Comparison of ENCODE assay signal across 22 cellular contexts in the genomic region with DNA sequence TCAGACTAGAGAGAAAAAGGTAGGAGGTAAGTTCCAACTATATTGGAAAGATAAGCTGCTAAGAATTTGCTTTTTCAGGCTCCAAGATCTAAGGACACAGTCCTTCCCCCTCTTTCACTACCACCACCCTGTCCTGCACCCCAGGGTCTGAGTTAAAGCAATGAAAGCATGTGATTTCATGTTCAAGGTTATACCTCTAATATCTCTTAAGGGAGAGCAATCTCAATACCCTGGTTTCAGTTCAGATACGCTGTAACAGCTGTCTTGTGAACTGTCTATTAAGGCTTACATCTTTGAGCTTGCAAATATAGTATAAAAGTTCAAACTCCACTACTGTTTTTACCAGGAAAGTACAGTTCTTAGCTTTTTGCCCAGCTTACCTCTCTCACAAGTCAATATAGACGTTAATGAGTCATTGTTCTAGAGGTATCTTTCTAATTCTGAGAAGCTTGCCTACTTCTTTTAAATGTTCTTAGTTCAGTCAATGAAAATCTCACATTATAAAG. TPM values are rescaled to one million over a fixed set of nuclear protein-coding genes. Genes with fewer than 3 reads are reported as not detected.
A peak's percentile ranks its signal among the peaks of the same experiment; 100 is the strongest.
DNase-seq lines count a peak whose midpoint lies in the region; ATAC-seq and TF ChIP-seq lines count a peak whose summit lies in the region.
"Had no signal": no experiment of that assay in that cellular context is flagged by ENCODE, and none has a peak within 500 bp of the region (broad histone marks: within the 10 kb centered on the region; RNA-seq: fewer than 3 reads in every experiment).

No MANE protein-coding gene starts in this region.

- no peaks in the 10 kb centered on the region for H3K9me3 Mint-ChIP-seq in activated CD8-positive, alpha-beta T cell treated with anti-CD3 and anti-CD28 coated beads for 36 hours
- no peaks in the 10 kb centered on the region for H3K9me3 Mint-ChIP-seq in activated CD8-positive, alpha-beta T cell treated with anti-CD3 and anti-CD28 coated beads, Interleukin-2, amount 10 ng/mL, durations not matched to agents 7 days and 5 days (ENCODE audit: insufficient read depth)
- no peaks in the 10 kb centered on the region for H3K9me3 Mint-ChIP-seq in natural killer cell treated with Interleukin-12 subunit alpha and Interleukin-12 subunit beta and Interleukin-15 and Interleukin-18, amount 100 ng/mL, for 72 hours
- H3K9me3 Mint-ChIP-seq in natural killer cell (no peaks in the 10 kb centered on the region), neural crest cell (no peaks in the 10 kb centered on the region), endodermal cell (no peaks in the 10 kb centered on the region)
- H3K9me3 Mint-ChIP-seq: HFFc6 had no signal

- peak; percentile 47 for ATAC-seq in activated CD8-positive, alpha-beta T cell treated with anti-CD3 and anti-CD28 coated beads for 36 hours
- no peak for ATAC-seq in activated CD8-positive, alpha-beta T cell treated with anti-CD3 and anti-CD28 coated beads, Interleukin-2, amount 10 ng/mL, durations not matched to agents 7 days and 5 days
- ATAC-seq in natural killer cell treated with Interleukin-12 subunit alpha and Interleukin-12 subunit beta and Interleukin-15 and Interleukin-18, amount 100 ng/mL, for 72 hours = peak in 1 of 2 donors; percentile 58
- ATAC-seq in natural killer cell = no peak
- ATAC-seq: GM12878, HCT116 had no signal

- peaks cover 26% of the 10 kb centered on the region for H3K27me3 ChIP-seq in endodermal cell (ENCODE audit: control insufficient read depth, insufficient read depth, low read length, poor library complexity, severe bottlenecking)

- intact Hi-C loops in activated CD8-positive, alpha-beta T cell treated with anti-CD3 and anti-CD28 coated beads for 36 hours (cut with micrococcal nuclease) = no loop called here
- intact Hi-C loops in natural killer cell (cut with micrococcal nuclease) = no loop called here

- no peak overlapping the region for H3K27ac Mint-ChIP-seq in activated CD8-positive, alpha-beta T cell treated with anti-CD3 and anti-CD28 coated beads for 36 hours
- no peak overlapping the region for H3K27ac Mint-ChIP-seq in activated CD8-positive, alpha-beta T cell treated with anti-CD3 and anti-CD28 coated beads, Interleukin-2, amount 10 ng/mL, durations not matched to agents 7 days and 5 days
- H3K27ac Mint-ChIP-seq in natural killer cell treated with Interleukin-12 subunit alpha and Interleukin-12 subunit beta and Interleukin-15 and Interleukin-18, amount 100 ng/mL, for 72 hours = no peak overlapping the region
- H3K27ac Mint-ChIP-seq in natural killer cell (no peak overlapping the region), neural crest cell (ENCODE audit: unreplicated experiment) (no peak overlapping the region), endodermal cell (no peak overlapping the region)
- H3K27ac Mint-ChIP-seq: B cell; CD8-positive, alpha-beta memory T cell; HFFc6 had no signal

- no peaks in the 10 kb centered on the region for H3K9me3 ChIP-seq in endodermal cell (ENCODE audit: control insufficient read depth, low read length)

- CTCF ChIA-PET in activated CD8-positive, alpha-beta T cell treated with anti-CD3 and anti-CD28 coated beads for 36 hours (lab: Charles Lee) = interaction anchor here (0.7 to 0.8 kb wide), 2 partner anchors 47 to 221 kb away, joined by 3 read pairs; no protein-coding TSS in a partner anchor
- CTCF ChIA-PET in activated CD8-positive, alpha-beta T cell treated with anti-CD3 and anti-CD28 coated beads, Interleukin-2, amount 10 ng/mL, durations not matched to agents 7 days and 5 days (lab: Charles Lee) = no interaction called here

- 85% methylated on average over 2 of the region's 2 CpGs; no CpG with 5 or more reads in 1 of the 2 experiments for WGBS in endodermal cell (ENCODE audit: insufficient coverage in 1 of 2, insufficient read length in 1 of 2), 2 experiments

- peaks cover 2% of the 10 kb centered on the region for H3K4me1 ChIP-seq in endodermal cell (ENCODE audit: control insufficient read depth, insufficient read depth, low read length)

- POLR2A ChIA-PET in activated CD8-positive, alpha-beta T cell treated with anti-CD3 and anti-CD28 coated beads for 36 hours (lab: Charles Lee) = no interaction called here
- POLR2A ChIA-PET in activated CD8-positive, alpha-beta T cell treated with anti-CD3 and anti-CD28 coated beads, Interleukin-2, amount 10 ng/mL, durations not matched to agents 7 days and 5 days (lab: Charles Lee) = no interaction called here

- H3K36me3 Mint-ChIP-seq in activated CD8-positive, alpha-beta T cell treated with anti-CD3 and anti-CD28 coated beads for 36 hours (ENCODE audit: low read depth) = no peaks in the 10 kb centered on the region
- H3K36me3 Mint-ChIP-seq in activated CD8-positive, alpha-beta T cell treated with anti-CD3 and anti-CD28 coated beads, Interleukin-2, amount 10 ng/mL, durations not matched to agents 7 days and 5 days (ENCODE audit: low read depth) = no peaks in the 10 kb centered on the region
- H3K36me3 Mint-ChIP-seq in natural killer cell treated with Interleukin-12 subunit alpha and Interleukin-12 subunit beta and Interleukin-15 and Interleukin-18, amount 100 ng/mL, for 72 hours = no peaks in the 10 kb centered on the region
- H3K36me3 Mint-ChIP-seq in natural killer cell (no peaks in the 10 kb centered on the region), neural crest cell (ENCODE audit: low read depth) (peaks cover under 1% of the 10 kb centered on the region), endodermal cell (ENCODE audit: low read depth) (no peaks in the 10 kb centered on the region)
- H3K36me3 Mint-ChIP-seq: CD4-positive, CD25-positive, alpha-beta regulatory T cell; CD8-positive, alpha-beta memory T cell had no signal

- H3K9ac ChIP-seq in endodermal cell (ENCODE audit: extremely low read depth, low read length, poor library complexity, severe bottlenecking) = no peak overlapping the region
- H3K9ac ChIP-seq: BLaER1 treated with 17β-estradiol and CSF1 and Interleukin-3, amounts not matched to agents 10 nM and 100 nM had no signal

- no peak overlapping the region for H3K27ac ChIP-seq in endodermal cell (ENCODE audit: low read depth, low read length)
- H3K27ac ChIP-seq: BLaER1 treated with 17β-estradiol and CSF1 and Interleukin-3, amounts not matched to agents 10 nM and 100 nM had no signal

- TF ChIP-seq CTCF in activated CD8-positive, alpha-beta T cell treated with anti-CD3 and anti-CD28 coated beads for 36 hours (IDR thresholded peaks at IDR 0.05) = no peak
- TF ChIP-seq CTCF in natural killer cell (IDR thresholded peaks at IDR 0.05) (no peak), neural crest cell (conservative IDR thresholded peaks at IDR 0.05) (no peak), endodermal cell (conservative IDR thresholded peaks at IDR 0.05) (no peak)

- no peak for DNase-seq in activated CD8-positive, alpha-beta T cell treated with anti-CD3 and anti-CD28 coated beads for 36 hours
- DNase-seq in activated CD8-positive, alpha-beta T cell treated with anti-CD3 and anti-CD28 coated beads, Interleukin-2, amount 10 ng/mL, durations not matched to agents 7 days and 5 days = no peak
- DNase-seq in natural killer cell treated with Interleukin-12 subunit alpha and Interleukin-12 subunit beta and Interleukin-15 and Interleukin-18, amount 100 ng/mL, for 72 hours (ENCODE audit: low spot score) = no peak
- DNase-seq in natural killer cell (no peak), neural crest cell (ENCODE audit: low read depth, low spot score) (no peak), endodermal cell (no peak), NCI-H1436 treated with DMSO at 0.1 percent for 48 hours (lab: John Stamatoyannopoulos, UW) (no peak)
- DNase-seq: CD8-positive, alpha-beta memory T cell; COR-L47; DMS 273 treated with DMSO at 0.1 percent for 48 hours; DMS53; DND-41; EL; GOT3; H7; HFFc6 had no signal

- H3K4me1 Mint-ChIP-seq in activated CD8-positive, alpha-beta T cell treated with anti-CD3 and anti-CD28 coated beads for 36 hours (ENCODE audit: low read depth) = peaks cover 6% of the 10 kb centered on the region
- H3K4me1 Mint-ChIP-seq in activated CD8-positive, alpha-beta T cell treated with anti-CD3 and anti-CD28 coated beads, Interleukin-2, amount 10 ng/mL, durations not matched to agents 7 days and 5 days (ENCODE audit: low read depth) = peaks cover 4% of the 10 kb centered on the region
- H3K4me1 Mint-ChIP-seq in natural killer cell treated with Interleukin-12 subunit alpha and Interleukin-12 subunit beta and Interleukin-15 and Interleukin-18, amount 100 ng/mL, for 72 hours (ENCODE audit: low read depth in 2 of 2) = peaks cover 8 to 9% of the 10 kb centered on the region in 2 donors
- peaks cover 0 to 7% of the 10 kb centered on the region in 2 donors for H3K4me1 Mint-ChIP-seq in natural killer cell
- H3K4me1 Mint-ChIP-seq in neural crest cell = peaks cover 29% of the 10 kb centered on the region
- peaks cover 32% of the 10 kb centered on the region for H3K4me1 Mint-ChIP-seq in endodermal cell
- H3K4me1 Mint-ChIP-seq: CD4-positive, CD25-positive, alpha-beta regulatory T cell had no signal

- no peaks in the 10 kb centered on the region for H3K36me3 ChIP-seq in endodermal cell (ENCODE audit: control insufficient read depth, insufficient read depth, low read length)
- H3K36me3 ChIP-seq: BLaER1 treated with 17β-estradiol and CSF1 and Interleukin-3, amounts not matched to agents 10 nM and 100 nM had no signal

- no peak overlapping the region for H3K4me3 ChIP-seq in endodermal cell (ENCODE audit: low read length)
- H3K4me3 ChIP-seq: BLaER1 treated with 17β-estradiol and CSF1 and Interleukin-3, amounts not matched to agents 10 nM and 100 nM; GM12878 had no signal

- peaks cover 31% of the 10 kb centered on the region for H3K27me3 Mint-ChIP-seq in activated CD8-positive, alpha-beta T cell treated with anti-CD3 and anti-CD28 coated beads for 36 hours
- H3K27me3 Mint-ChIP-seq in activated CD8-positive, alpha-beta T cell treated with anti-CD3 and anti-CD28 coated beads, Interleukin-2, amount 10 ng/mL, durations not matched to agents 7 days and 5 days (ENCODE audit: low read depth) = peaks cover 51% of the 10 kb centered on the region
- H3K27me3 Mint-ChIP-seq in natural killer cell treated with Interleukin-12 subunit alpha and Interleukin-12 subunit beta and Interleukin-15 and Interleukin-18, amount 100 ng/mL, for 72 hours = peaks cover 39 to 54% of the 10 kb centered on the region in 2 donors
- H3K27me3 Mint-ChIP-seq in natural killer cell (ENCODE audit: low read depth in 2 of 2) (peaks cover 46 to 71% of the 10 kb centered on the region in 2 donors), neural crest cell (ENCODE audit: low read depth) (peaks cover 28% of the 10 kb centered on the region), endodermal cell (ENCODE audit: insufficient read depth) (peaks cover 42% of the 10 kb centered on the region)

- no peak overlapping the region for H3K4me3 Mint-ChIP-seq in activated CD8-positive, alpha-beta T cell treated with anti-CD3 and anti-CD28 coated beads for 36 hours
- H3K4me3 Mint-ChIP-seq in activated CD8-positive, alpha-beta T cell treated with anti-CD3 and anti-CD28 coated beads, Interleukin-2, amount 10 ng/mL, durations not matched to agents 7 days and 5 days = no peak overlapping the region
- H3K4me3 Mint-ChIP-seq in natural killer cell treated with Interleukin-12 subunit alpha and Interleukin-12 subunit beta and Interleukin-15 and Interleukin-18, amount 100 ng/mL, for 72 hours = peak overlapping the region; percentile 36
- no peak overlapping the region for H3K4me3 Mint-ChIP-seq in natural killer cell
- peak overlapping the region; percentile 48 for H3K4me3 Mint-ChIP-seq in neural crest cell
- no peak overlapping the region for H3K4me3 Mint-ChIP-seq in endodermal cell
- H3K4me3 Mint-ChIP-seq: B cell; CD4-positive, CD25-positive, alpha-beta regulatory T cell; CD8-positive, alpha-beta memory T cell; HFFc6 had no signal

RNA-seq across cellular contexts. Expression of a gene that starts 2.6 kb away (rescaled TPM):
- total RNA-seq in activated CD8-positive, alpha-beta T cell treated with anti-CD3 and anti-CD28 coated beads for 36 hours = not detected
- total RNA-seq in activated CD8-positive, alpha-beta T cell treated with anti-CD3 and anti-CD28 coated beads, Interleukin-2, amount 10 ng/mL, durations not matched to agents 7 days and 5 days = not detected
- total RNA-seq in natural killer cell treated with Interleukin-12 subunit alpha and Interleukin-12 subunit beta and Interleukin-15 and Interleukin-18, amount 100 ng/mL, for 72 hours = 1 to 10 TPM in 1 of 2 donors, not detected in 1; 1.4 TPM
- 10 to 100 TPM in 1 of 3 donors, 1 to 10 TPM in 2; 4.9 to 11.6 (median 9.8) TPM for total RNA-seq in natural killer cell
- total RNA-seq in neural crest cell = 31.3 and 32.9 TPM in 2 replicates
- 10 to 100 TPM; 32.4 to 53.3 TPM for total RNA-seq in endodermal cell
- 21.3 TPM for polyA plus RNA-seq in endodermal cell (2013, experiment 1 of 2)
- polyA plus RNA-seq in endodermal cell (2013, experiment 2 of 2) = 20.9 TPM
- total RNA-seq: B cell, G401, HFFc6 had no signal
- polyA plus RNA-seq: CD8-positive, alpha-beta memory T cell; GM12878 had no signal

RNA-seq across cellular contexts. Expression of a gene that starts 50.8 kb away (rescaled TPM):
- total RNA-seq in activated CD8-positive, alpha-beta T cell treated with anti-CD3 and anti-CD28 coated beads for 36 hours = 1 to 10 TPM; 1.7 to 1.8 TPM
- 1 to 10 TPM; 8.7 to 9.2 TPM for total RNA-seq in activated CD8-positive, alpha-beta T cell treated with anti-CD3 and anti-CD28 coated beads, Interleukin-2, amount 10 ng/mL, durations not matched to agents 7 days and 5 days
- 1 to 10 TPM in 1 of 2 donors, under 1 TPM in 1; 0.70 to 2.1 TPM for total RNA-seq in natural killer cell treated with Interleukin-12 subunit alpha and Interleukin-12 subunit beta and Interleukin-15 and Interleukin-18, amount 100 ng/mL, for 72 hours
- total RNA-seq in natural killer cell (10 to 100 TPM; 23.2 to 40.6 (median 30.2) TPM), neural crest cell (15.4 and 15.9 TPM in 2 replicates), endodermal cell (10 to 100 TPM; 14.0 to 14.1 TPM)
- polyA plus RNA-seq in endodermal cell (2013, experiment 1 of 2) = 7.4 TPM
- polyA plus RNA-seq in endodermal cell (2013, experiment 2 of 2) = 7.4 TPM
- total RNA-seq: G401, HFFc6 had no signal

Comparison
In these comparisons a context has a peak if more than half of its experiments do, and no peak if none do; other contexts are left out.
1. H3K4me3 Mint-ChIP-seq: peak in natural killer cell treated with Interleukin-12 subunit alpha and Interleukin-12 subunit beta and Interleukin-15 and Interleukin-18, amount 100 ng/mL, for 72 hours (single experiment) and neural crest cell (single experiment); none in activated CD8-positive, alpha-beta T cell treated with anti-CD3 and anti-CD28 coated beads for 36 hours (single experiment), activated CD8-positive, alpha-beta T cell treated with anti-CD3 and anti-CD28 coated beads, Interleukin-2, amount 10 ng/mL, durations not matched to agents 7 days and 5 days (single experiment), natural killer cell (single experiment) and endodermal cell (single experiment).